15 cellular contexts compared by ENCODE assay signal in genomic region chr1:25765152-25765909, GRCh38. TPM values are rescaled to one million over a fixed set of nuclear protein-coding genes. Genes with fewer than 3 reads are reported as not detected.
A peak's percentile ranks its signal among the peaks of the same experiment; 100 is the strongest.
DNase-seq lines count a peak whose midpoint lies in the region; ATAC-seq and TF ChIP-seq lines count a peak whose summit lies in the region.
"Had no signal": no experiment of that assay in that cellular context is flagged by ENCODE, and none has a peak within 500 bp of the region (broad histone marks: within the 10 kb centered on the region; RNA-seq: fewer than 3 reads in every experiment).

No MANE protein-coding gene starts in this region.

- intact Hi-C loops in CD8-positive, alpha-beta T cell (cut with DNase I, micrococcal nuclease) = no loop called here
- intact Hi-C loops in dorsolateral prefrontal cortex (cut with DNase I) = no loop called here
- intact Hi-C loops in prostate gland (cut with DNase I) = no loop called here

- TF ChIP-seq EP300 in Ishikawa (IDR thresholded peaks at IDR 0.05; ENCODE audit: borderline replicate concordance) = no peak

- TF ChIP-seq RAD21 in Ishikawa (IDR thresholded peaks at IDR 0.05; ENCODE audit: low read depth) = no peak

- no peak for TF ChIP-seq CTCF in CD8-positive, alpha-beta T cell (IDR thresholded peaks at IDR 0.05)
- TF ChIP-seq CTCF in dorsolateral prefrontal cortex (IDR thresholded peaks at IDR 0.05 in 54 of 56, conservative IDR thresholded peaks at IDR 0.05 in 2 of 56; ENCODE audit: low read depth in 1 of 56, partially characterized antibody in 56 of 56) (no peak), prostate gland (IDR thresholded peaks at IDR 0.05) (no peak), type B pancreatic cell (conservative IDR thresholded peaks at IDR 0.05) (no peak), right atrium auricular region (IDR thresholded peaks at IDR 0.05) (no peak)

- ATAC-seq in CD8-positive, alpha-beta T cell = no peak
- no peak for ATAC-seq in HG03025 (IDR thresholded peaks at IDR 0.05; ENCODE audit: low FRiP score, unreplicated experiment)
- ATAC-seq: HCT116 had no signal

- H3K36me3 ChIP-seq in CD8-positive, alpha-beta T cell (ENCODE audit: insufficient read depth, low read length) = peaks cover 8% of the 10 kb centered on the region
- H3K36me3 ChIP-seq in prostate gland (no peaks in the 10 kb centered on the region), right atrium auricular region (no peaks in the 10 kb centered on the region)
- H3K36me3 ChIP-seq: neutrophil had no signal

- no peaks in the 10 kb centered on the region for H3K27me3 Mint-ChIP-seq in CD8-positive, alpha-beta T cell (ENCODE audit: low read depth)
- H3K27me3 Mint-ChIP-seq in type B pancreatic cell = peaks cover 2% of the 10 kb centered on the region

- DNase-seq in CD8-positive, alpha-beta T cell = no peak
- DNase-seq in dorsolateral prefrontal cortex = no peak
- no peak for DNase-seq in prostate gland (ENCODE audit: low spot score)
- no peak for DNase-seq in NCI-H446 (lab: John Stamatoyannopoulos, UW)
- DNase-seq in type B pancreatic cell (ENCODE audit: extremely low spot score, unreplicated experiment) = no peak
- no peak for DNase-seq in right atrium auricular region (ENCODE audit: low spot score)
- DNase-seq: EL, foreskin melanocyte, NCI-H345 had no signal

- H3K4me3 ChIP-seq in CD8-positive, alpha-beta T cell (ENCODE audit: low read depth, low read length) = no peak overlapping the region
- H3K4me3 ChIP-seq in dorsolateral prefrontal cortex (no peak overlapping the region), prostate gland (no peak overlapping the region), right atrium auricular region (no peak overlapping the region)

- 35% methylated on average over 7 of the region's 7 CpGs for WGBS in prostate gland

- no peaks in the 10 kb centered on the region for H3K27me3 ChIP-seq in CD8-positive, alpha-beta T cell (ENCODE audit: insufficient read depth, low read length)
- H3K27me3 ChIP-seq in dorsolateral prefrontal cortex (no peaks in the 10 kb centered on the region), prostate gland (replicated peaks; ENCODE audit: insufficient read depth) (no peaks in the 10 kb centered on the region), right atrium auricular region (no peaks in the 10 kb centered on the region)

- CTCF ChIA-PET in CD8-positive, alpha-beta T cell (lab: Charles Lee) = interaction anchor here (1.6 kb wide), 1 partner anchor 7 kb away, joined by 5 read pairs; no protein-coding TSS in a partner anchor

- peak overlapping the region; percentile 26 for H3K4me3 Mint-ChIP-seq in CD8-positive, alpha-beta T cell
- no peak overlapping the region for H3K4me3 Mint-ChIP-seq in type B pancreatic cell
- H3K4me3 Mint-ChIP-seq: memory B cell had no signal

- H3K27ac ChIP-seq in CD8-positive, alpha-beta T cell (ENCODE audit: low read depth, low read length) = peak overlapping the region; percentile 5
- peak overlapping the region in 34 of 59 donors; percentile 18 to 79 (median 52) for H3K27ac ChIP-seq in dorsolateral prefrontal cortex
- peak overlapping the region; percentile 16 to 66 for H3K27ac ChIP-seq in prostate gland
- no peak overlapping the region for H3K27ac ChIP-seq in right atrium auricular region
- H3K27ac ChIP-seq: neutrophil had no signal

- no peaks in the 10 kb centered on the region for H3K9me3 ChIP-seq in CD8-positive, alpha-beta T cell (ENCODE audit: low read length)
- H3K9me3 ChIP-seq in prostate gland (no peaks in the 10 kb centered on the region), right atrium auricular region (no peaks in the 10 kb centered on the region)
- H3K9me3 ChIP-seq: neutrophil had no signal

- H3K9me3 Mint-ChIP-seq in CD8-positive, alpha-beta T cell = no peaks in the 10 kb centered on the region
- no peaks in the 10 kb centered on the region for H3K9me3 Mint-ChIP-seq in type B pancreatic cell
- H3K9me3 Mint-ChIP-seq: activated naive CD4-positive, alpha-beta T cell treated with anti-CD3 and anti-CD28 coated beads, Interleukin-2, amount 50 U/mL, for 72 hours; memory B cell had no signal

- peak overlapping the region; percentile 92 for H3K27ac Mint-ChIP-seq in CD8-positive, alpha-beta T cell
- no peak overlapping the region for H3K27ac Mint-ChIP-seq in type B pancreatic cell
- H3K27ac Mint-ChIP-seq: memory B cell had no signal

- POLR2A ChIA-PET in CD8-positive, alpha-beta T cell (lab: Charles Lee) = interaction anchor here (0.7 to 1.7 kb wide), 4 partner anchors 9 to 148 kb away, joined by 3 to 8 read pairs (median 4); partner anchors contain the start of gene MAN1C1

- TF ChIP-seq POLR2A in prostate gland (IDR thresholded peaks at IDR 0.05) = no peak

- H3K4me1 ChIP-seq in CD8-positive, alpha-beta T cell (ENCODE audit: insufficient read depth, low read length) = peaks cover 43% of the 10 kb centered on the region
- peaks cover 19% of the 10 kb centered on the region for H3K4me1 ChIP-seq in prostate gland (replicated peaks)
- peaks cover 0 to 14% of the 10 kb centered on the region in 2 donors for H3K4me1 ChIP-seq in right atrium auricular region

- peaks cover 55% of the 10 kb centered on the region for H3K36me3 Mint-ChIP-seq in CD8-positive, alpha-beta T cell
- no peaks in the 10 kb centered on the region for H3K36me3 Mint-ChIP-seq in type B pancreatic cell
- H3K36me3 Mint-ChIP-seq: activated naive CD4-positive, alpha-beta T cell treated with anti-CD3 and anti-CD28 coated beads, Interleukin-2, amount 50 U/mL, for 72 hours; memory B cell had no signal

- H3K4me1 Mint-ChIP-seq in CD8-positive, alpha-beta T cell (ENCODE audit: low read depth) = peaks cover 43% of the 10 kb centered on the region
- peaks cover 17% of the 10 kb centered on the region for H3K4me1 Mint-ChIP-seq in type B pancreatic cell (ENCODE audit: unreplicated experiment)

TF ChIP-seq in Ishikawa, 13 proteins besides CTCF, POLR2A, EP300 and RAD21:
- 0 out of 2 replicates have a peak, but pooled peaks have one; percentile 44 for TF ChIP-seq USF1 (IDR thresholded peaks at IDR 0.05)
- TF ChIP-seq CREB1 (IDR thresholded peaks at IDR 0.05; ENCODE audit: low read depth) = no peak

RNA-seq across cellular contexts. Expression of gene SELENON, which starts 34.7 kb away (rescaled TPM):
- total RNA-seq in CD8-positive, alpha-beta T cell = 10 to 100 TPM; 18.9 to 20.2 TPM
- total RNA-seq in dorsolateral prefrontal cortex (100 to 1,000 TPM in 1 of 120 experiments, 10 to 100 TPM in 119; 34.0 to 117 (median 46.6) TPM), prostate gland (10 to 100 TPM; 89.7 to 90.0 TPM), type B pancreatic cell (ENCODE audit: low replicate concordance) (39.8 and 68.7 TPM in 2 replicates), right atrium auricular region (10 to 100 TPM; 31.7 to 34.2 TPM)

RNA-seq across cellular contexts. Expression of gene MTFR1L, which starts 54.4 kb away (rescaled TPM):
- 10 to 100 TPM; 22.9 to 25.7 TPM for total RNA-seq in CD8-positive, alpha-beta T cell
- total RNA-seq in dorsolateral prefrontal cortex = 100 to 1,000 TPM in 32 of 120 experiments, 10 to 100 TPM in 88; 66.5 to 116 (median 93.9) TPM
- total RNA-seq in prostate gland = 100 to 1,000 TPM in 1 of 2 donors, 10 to 100 TPM in 1; 82.2 to 112 TPM
- total RNA-seq in type B pancreatic cell (ENCODE audit: low replicate concordance) = 73.5 and 74.5 TPM in 2 replicates
- 100 to 1,000 TPM; 154 to 303 TPM for total RNA-seq in right atrium auricular region

Comparison
In these comparisons a context has a peak if more than half of its experiments do, and no peak if none do; other contexts are left out.
1. H3K27ac ChIP-seq: peak in CD8-positive, alpha-beta T cell (single experiment), dorsolateral prefrontal cortex (34 of 59) and prostate gland (2 of 2); none in right atrium auricular region (0 of 2).